Comparison of ENCODE assay signal across 2 cellular contexts in genomic region chrX:18722500-18723071, GRCh38.
TF ChIP-seq lines count a peak whose summit lies in the region.

No MANE protein-coding gene starts in this region.

TF ChIP-seq in HepG2, 621 proteins besides CTCF, POLR2A, EP300 and RAD21:
- no peak for TF ChIP-seq MTA1 (CRISPR knock-in tag; IDR thresholded peaks at IDR 0.05; ENCODE audit: borderline replicate concordance)
- TF ChIP-seq ZNF317 (CRISPR knock-in tag; IDR thresholded peaks at IDR 0.05): 0 out of 2 replicates have a peak, but pooled peaks have one; percentile 28

TF ChIP-seq in endothelial cell of umbilical vein, 7 proteins besides CTCF, POLR2A, EP300 and RAD21:
- TF ChIP-seq EZH2 (IDR thresholded peaks at IDR 0.05; ENCODE audit: borderline replicate concordance, low read depth, low read length, severe bottlenecking) (no peak), FOS (IDR thresholded peaks at IDR 0.05; ENCODE audit: borderline replicate concordance, insufficient read depth, low read length) (no peak)
